8 cellular contexts compared by ENCODE assay signal in the genomic region with DNA sequence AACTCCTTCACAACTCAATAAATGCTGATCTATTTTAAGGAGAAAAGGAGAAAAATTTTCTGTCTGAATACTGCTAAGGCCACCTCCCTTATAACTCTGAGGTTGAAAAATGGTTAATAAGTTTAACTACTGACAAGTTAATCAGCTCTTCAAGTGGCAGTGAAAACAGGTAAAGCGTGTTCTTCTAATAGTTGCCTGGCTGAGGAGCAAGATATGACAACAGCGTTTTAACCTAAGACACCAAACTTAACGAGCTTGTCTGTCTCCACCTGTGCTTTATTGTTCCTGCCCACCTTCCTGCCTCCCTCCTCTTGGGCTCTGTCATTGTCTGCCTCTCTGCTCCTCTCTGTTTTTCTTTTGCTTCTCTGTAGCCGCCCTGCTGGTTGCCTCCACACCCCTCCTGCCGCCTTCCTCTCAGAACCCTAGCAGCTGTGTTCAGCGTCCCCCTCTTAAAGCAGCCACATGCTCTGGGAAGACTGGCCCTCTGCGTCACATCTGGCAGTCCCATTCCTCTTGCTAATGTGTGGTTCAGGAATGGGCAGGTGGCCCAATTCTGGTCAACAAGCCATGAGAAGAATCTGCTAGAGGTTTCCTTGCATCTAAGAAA. TPM values are rescaled to one million over a fixed set of nuclear protein-coding genes. Genes with fewer than 3 reads are reported as not detected.
DNase-seq lines count a peak whose midpoint lies in the region; ATAC-seq and FAIRE-seq lines count a peak whose summit lies in the region.

No MANE protein-coding gene starts in this region.

- peak overlapping the region; percentile 68 to 86 (median 79) for H3K4me3 Mint-ChIP-seq in naive thymus-derived CD4-positive, alpha-beta T cell

- peaks cover 0 to 10% (median 0%) of the 10 kb centered on the region in 5 donors for H3K36me3 Mint-ChIP-seq in naive thymus-derived CD4-positive, alpha-beta T cell

- DNase-seq in ELF-1 (ENCODE audit: low read depth, low spot score): peak; percentile 64
- peak; percentile 62 for DNase-seq in activated T-cell treated with anti-CD3 and anti-CD28 coated beads, Interleukin-2, amount 50 U/mL, for 1 hour
- DNase-seq in naive thymus-derived CD4-positive, alpha-beta T cell: peak in 7 of 9 donors; percentile 48 to 70 (median 65)
- DNase-seq in DMS79 treated with DMSO at 0.1 percent for 48 hours (lab: John Stamatoyannopoulos, UW): no peak
- no peak for DNase-seq in NCI-H1930 (lab: John Stamatoyannopoulos, UW)
- DNase-seq in GM19239 (ENCODE audit: insufficient read length, low spot score): no peak
- DNase-seq in cerebellar cortex (ENCODE audit: low spot score): no peak

- ATAC-seq in naive thymus-derived CD4-positive, alpha-beta T cell: peak; percentile 36

- no peak overlapping the region for H3K9ac ChIP-seq in HUES48 (ENCODE audit: low read depth, low read length)

- peak overlapping the region; percentile 25; the same call in 1 of the 2 replicates for H3K4me3 ChIP-seq in HUES48 (ENCODE audit: low read depth, low read length)
- H3K4me3 ChIP-seq in naive thymus-derived CD4-positive, alpha-beta T cell (ENCODE audit: low read length): peak overlapping the region; percentile 8

- peaks cover 42% of the 10 kb centered on the region for H3K4me1 ChIP-seq in HUES48 (ENCODE audit: control insufficient read depth, insufficient read depth, low read length)
- peaks cover 20 to 49% of the 10 kb centered on the region in 2 donors for H3K4me1 ChIP-seq in naive thymus-derived CD4-positive, alpha-beta T cell (ENCODE audit: control insufficient read depth in 2 of 2, insufficient read depth in 2 of 2, low read length in 2 of 2)

- H3K27me3 Mint-ChIP-seq in naive thymus-derived CD4-positive, alpha-beta T cell: no peaks in the 10 kb centered on the region

- H3K27me3 ChIP-seq in HUES48 (ENCODE audit: control insufficient read depth, insufficient read depth, low read length): peaks cover 28% of the 10 kb centered on the region
- H3K27me3 ChIP-seq in naive thymus-derived CD4-positive, alpha-beta T cell (ENCODE audit: control insufficient read depth in 2 of 2, insufficient read depth in 2 of 2, low read length in 2 of 2): no peaks in the 10 kb centered on the region

- POLR2A ChIA-PET in naive thymus-derived CD4-positive, alpha-beta T cell (lab: Charles Lee): interaction anchor here (0.6 to 2.3 kb wide), 2 partner anchors 17 to 26 kb away, joined by 3 to 10 read pairs; no protein-coding TSS in a partner anchor

- peak overlapping the region; percentile 59 for H3K27ac ChIP-seq in HUES48 (ENCODE audit: low read depth, low read length)
- H3K27ac ChIP-seq in naive thymus-derived CD4-positive, alpha-beta T cell (ENCODE audit: low read depth, low read length): peak overlapping the region; percentile 86

- H3K9me3 ChIP-seq in HUES48 (ENCODE audit: control insufficient read depth, insufficient read depth, low read length): peaks cover 15% of the 10 kb centered on the region
- no peaks in the 10 kb centered on the region for H3K9me3 ChIP-seq in naive thymus-derived CD4-positive, alpha-beta T cell (ENCODE audit: control insufficient read depth in 2 of 3, low read length in 3 of 3)

- CTCF ChIA-PET in naive thymus-derived CD4-positive, alpha-beta T cell (lab: Charles Lee): interaction anchor here (0.6 kb wide), 1 partner anchor 14 kb away, joined by 3 read pairs; no protein-coding TSS in a partner anchor

- H3K27ac Mint-ChIP-seq in naive thymus-derived CD4-positive, alpha-beta T cell: peak overlapping the region; percentile 92 to 99 (median 95)

- no peak for FAIRE-seq in GM19239 (lab: Jason Lieb, UNC)

- H3K9me3 Mint-ChIP-seq in naive thymus-derived CD4-positive, alpha-beta T cell: peaks cover 0 to 7% (median 0%) of the 10 kb centered on the region in 11 donors

- peaks cover 32 to 66% (median 61%) of the 10 kb centered on the region in 7 donors for H3K4me1 Mint-ChIP-seq in naive thymus-derived CD4-positive, alpha-beta T cell

- no peaks in the 10 kb centered on the region for H3K36me3 ChIP-seq in HUES48 (ENCODE audit: control insufficient read depth, insufficient read depth, low read length)
- H3K36me3 ChIP-seq in naive thymus-derived CD4-positive, alpha-beta T cell (ENCODE audit: control insufficient read depth in 2 of 3, insufficient read depth in 3 of 3, low read length in 3 of 3): no peaks in the 10 kb centered on the region

- intact Hi-C loops in naive thymus-derived CD4-positive, alpha-beta T cell (cut with micrococcal nuclease): loop anchor here (1.0 to 10.0 kb wide), 22 partner anchors 19 to 1286 kb away; a partner anchor contains a TSS

RNA-seq across cellular contexts. Expression of a gene that starts 4.3 kb away (rescaled TPM):
- 10 to 100 TPM in 3 of 5 experiments, 1 to 10 TPM in 2; 3.3 to 31.6 (median 10.9) TPM for total RNA-seq in naive thymus-derived CD4-positive, alpha-beta T cell
- polyA plus RNA-seq in naive thymus-derived CD4-positive, alpha-beta T cell: 1 to 10 TPM; 6.8 to 7.8 TPM

Comparison
In these comparisons a context has a peak if more than half of its experiments do, and no peak if none do; other contexts are left out.
1. DNase-seq: peak in ELF-1 (single experiment), activated T-cell treated with anti-CD3 and anti-CD28 coated beads, Interleukin-2, amount 50 U/mL, for 1 hour (single experiment) and naive thymus-derived CD4-positive, alpha-beta T cell (7 of 9); none in DMS79 treated with DMSO at 0.1 percent for 48 hours (single experiment), NCI-H1930 (0 of 2), GM19239 (single experiment) and cerebellar cortex (single experiment).